15 cellular contexts compared by ENCODE assay signal in the genomic region with DNA sequence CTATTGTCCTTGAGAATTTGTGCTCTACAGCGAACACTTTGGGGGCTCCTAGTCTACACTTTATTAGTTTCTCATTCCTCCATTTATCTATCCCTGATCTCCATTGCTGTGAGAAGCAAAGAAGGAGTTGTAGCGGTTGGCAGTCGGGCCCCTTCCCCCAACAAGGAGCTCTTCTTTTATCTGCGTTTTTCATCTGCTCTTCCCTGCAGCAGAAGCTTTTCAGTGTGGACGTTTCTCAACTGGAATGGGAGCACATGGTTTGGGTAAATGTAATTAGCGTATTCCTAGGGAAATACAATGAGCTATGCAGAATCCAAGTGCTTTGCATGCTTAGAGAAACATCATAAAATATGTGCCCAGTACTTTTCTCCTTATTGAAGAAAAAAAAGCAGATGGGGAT.
"Had no signal": no experiment of that assay in that cellular context is flagged by ENCODE, and none has a peak within 500 bp of the region (broad histone marks: within the 10 kb centered on the region; RNA-seq: fewer than 3 reads in every experiment).

No MANE protein-coding gene starts in this region.

- H3K36me3 ChIP-seq: heart left ventricle had no signal

- DNase-seq: activated CD4-positive, alpha-beta memory T cell treated with anti-CD3 and anti-CD28 coated beads for 36 hours; activated CD8-positive, alpha-beta memory T cell treated with anti-CD3 and anti-CD28 coated beads, Interleukin-2, amount 10 ng/mL, durations not matched to agents 7 days and 5 days; activated effector memory CD4-positive, alpha-beta T cell treated with Interleukin-2 at 50 U/mL for 16 hours; activated T-cell treated with anti-CD3 and anti-CD28 coated beads, Interleukin-2, amount 50 U/mL, for 1 hour; dorsolateral prefrontal cortex; endodermal cell; heart left ventricle; natural killer cell; psoas muscle had no signal

- H3K27me3 ChIP-seq: dorsolateral prefrontal cortex, heart left ventricle had no signal

- H3K9me3 Mint-ChIP-seq: activated CD4-positive, alpha-beta memory T cell treated with anti-CD3 and anti-CD28 coated beads for 36 hours; activated naive CD4-positive, alpha-beta T cell treated with anti-CD3 and anti-CD28 coated beads, Interleukin-2, amount 50 U/mL, for 24 hours; endodermal cell; stimulated activated effector memory CD8-positive, alpha-beta T cell treated with anti-CD3 and anti-CD28 coated beads, Interleukin-12 subunit alpha, Interleukin-12 subunit beta, amount 100 ng/mL, for 72 hours had no signal

- ATAC-seq: activated CD8-positive, alpha-beta memory T cell treated with anti-CD3 and anti-CD28 coated beads, Interleukin-2, amount 10 ng/mL, durations not matched to agents 7 days and 5 days; heart left ventricle; left lobe of liver; natural killer cell; psoas muscle; stimulated activated effector memory CD8-positive, alpha-beta T cell treated with anti-CD3 and anti-CD28 coated beads, Interleukin-12 subunit alpha, Interleukin-12 subunit beta, amount 100 ng/mL, for 72 hours had no signal

- H3K36me3 Mint-ChIP-seq: activated CD4-positive, alpha-beta memory T cell treated with anti-CD3 and anti-CD28 coated beads for 36 hours; activated CD8-positive, alpha-beta memory T cell treated with anti-CD3 and anti-CD28 coated beads, Interleukin-2, amount 10 ng/mL, durations not matched to agents 7 days and 5 days; activated naive CD4-positive, alpha-beta T cell treated with anti-CD3 and anti-CD28 coated beads, Interleukin-2, amount 50 U/mL, for 24 hours; natural killer cell; stimulated activated effector memory CD8-positive, alpha-beta T cell treated with anti-CD3 and anti-CD28 coated beads, Interleukin-12 subunit alpha, Interleukin-12 subunit beta, amount 100 ng/mL, for 72 hours had no signal

- FAIRE-seq: frontal cortex, keratinocyte had no signal

- H3K9me3 ChIP-seq: heart left ventricle, psoas muscle had no signal

- H3K27ac ChIP-seq: dorsolateral prefrontal cortex, heart left ventricle, psoas muscle, VCaP had no signal

- H3K27ac Mint-ChIP-seq: activated CD4-positive, alpha-beta memory T cell treated with anti-CD3 and anti-CD28 coated beads for 36 hours; activated CD8-positive, alpha-beta memory T cell treated with anti-CD3 and anti-CD28 coated beads, Interleukin-2, amount 10 ng/mL, durations not matched to agents 7 days and 5 days; activated naive CD4-positive, alpha-beta T cell treated with anti-CD3 and anti-CD28 coated beads, Interleukin-2, amount 50 U/mL, for 24 hours; endodermal cell; natural killer cell; stimulated activated effector memory CD8-positive, alpha-beta T cell treated with anti-CD3 and anti-CD28 coated beads, Interleukin-12 subunit alpha, Interleukin-12 subunit beta, amount 100 ng/mL, for 72 hours had no signal

- H3K4me3 Mint-ChIP-seq: activated CD4-positive, alpha-beta memory T cell treated with anti-CD3 and anti-CD28 coated beads for 36 hours; activated CD8-positive, alpha-beta memory T cell treated with anti-CD3 and anti-CD28 coated beads, Interleukin-2, amount 10 ng/mL, durations not matched to agents 7 days and 5 days; activated naive CD4-positive, alpha-beta T cell treated with anti-CD3 and anti-CD28 coated beads, Interleukin-2, amount 50 U/mL, for 24 hours; endodermal cell; natural killer cell; stimulated activated effector memory CD8-positive, alpha-beta T cell treated with anti-CD3 and anti-CD28 coated beads, Interleukin-12 subunit alpha, Interleukin-12 subunit beta, amount 100 ng/mL, for 72 hours had no signal

- H3K4me1 ChIP-seq: heart left ventricle, psoas muscle had no signal

- H3K4me1 Mint-ChIP-seq: activated CD8-positive, alpha-beta memory T cell treated with anti-CD3 and anti-CD28 coated beads, Interleukin-2, amount 10 ng/mL, durations not matched to agents 7 days and 5 days; activated naive CD4-positive, alpha-beta T cell treated with anti-CD3 and anti-CD28 coated beads, Interleukin-2, amount 50 U/mL, for 24 hours; natural killer cell; stimulated activated effector memory CD8-positive, alpha-beta T cell treated with anti-CD3 and anti-CD28 coated beads, Interleukin-12 subunit alpha, Interleukin-12 subunit beta, amount 100 ng/mL, for 72 hours had no signal

- H3K4me3 ChIP-seq: dorsolateral prefrontal cortex, heart left ventricle, psoas muscle had no signal

- H3K27me3 Mint-ChIP-seq: activated CD4-positive, alpha-beta memory T cell treated with anti-CD3 and anti-CD28 coated beads for 36 hours; activated CD8-positive, alpha-beta memory T cell treated with anti-CD3 and anti-CD28 coated beads, Interleukin-2, amount 10 ng/mL, durations not matched to agents 7 days and 5 days; activated naive CD4-positive, alpha-beta T cell treated with anti-CD3 and anti-CD28 coated beads, Interleukin-2, amount 50 U/mL, for 24 hours had no signal
